Comparison of ENCODE assay signal across 10 cellular contexts in genomic region chr6:139743629-139744028, GRCh38.
DNase-seq lines count a peak whose midpoint lies in the region; ATAC-seq and TF ChIP-seq lines count a peak whose summit lies in the region.
"Had no signal": no experiment of that assay in that cellular context is flagged by ENCODE, and none has a peak within 500 bp of the region (broad histone marks: within the 10 kb centered on the region; RNA-seq: fewer than 3 reads in every experiment).

No MANE protein-coding gene starts in this region.

- CTCF ChIA-PET in AG04450 (lab: Charles Lee), result interaction anchor here (1.3 to 1.7 kb wide), 2 partner anchors 374 to 379 kb away, joined by 3 read pairs; no protein-coding TSS in a partner anchor

- H3K27ac ChIP-seq in AG04450 (ENCODE audit: low read depth, low read length) (no peak overlapping the region), lung (ENCODE audit: low read depth in 1 of 2, low read length in 1 of 2) (peak overlapping the region in 1 of 2 donors; percentile 21)

- ATAC-seq in lung (ENCODE audit: insufficient read depth, low FRiP score), result peak; percentile 35
- no peak for ATAC-seq in GM21723 (IDR thresholded peaks at IDR 0.05; ENCODE audit: unreplicated experiment)

- no peaks in the 10 kb centered on the region for H3K9me3 ChIP-seq in AG04450 (ENCODE audit: control insufficient read depth, insufficient read depth, low read length)
- no peaks in the 10 kb centered on the region for H3K9me3 ChIP-seq in lung (ENCODE audit: control insufficient read depth in 2 of 2, insufficient read depth in 1 of 2, low read length in 1 of 2)

- peak; percentile 69 for DNase-seq in AG04450 (ENCODE audit: low read depth, low spot score)
- peak; percentile 92 for DNase-seq in NCI-H226
- peak; percentile 86 for DNase-seq in dermis blood vessel endothelial cell
- no peak for DNase-seq in lung (ENCODE audit: low spot score)
- DNase-seq in nucleus accumbens (lab: John Stamatoyannopoulos, UW), result no peak
- DNase-seq in COLO668 (lab: John Stamatoyannopoulos, UW; ENCODE audit: unreplicated experiment), result no peak
- DNase-seq in MV-4-11 (lab: John Stamatoyannopoulos, UW), result no peak
- DNase-seq: C1 segment of cervical spinal cord, NCI-H524 treated with DMSO at 0.1 percent for 48 hours had no signal

- H3K27me3 ChIP-seq in AG04450 (ENCODE audit: control insufficient read depth, insufficient read depth, low read length) (no peaks in the 10 kb centered on the region), lung (ENCODE audit: control insufficient read depth, insufficient read depth) (no peaks in the 10 kb centered on the region)

- POLR2A ChIA-PET in AG04450 (lab: Yijun Ruan, JAX), result interaction anchor here (1.4 kb wide), 1 partner anchor 369 kb away, joined by 5 read pairs; the partner anchor contains the start of gene CITED2

- H3K4me1 ChIP-seq in lung (ENCODE audit: control insufficient read depth in 2 of 2, insufficient read depth in 2 of 2, low read length in 2 of 2), result peaks cover 0 to 3% of the 10 kb centered on the region in 2 donors

- TF ChIP-seq CTCF in AG04450 (IDR thresholded peaks at IDR 0.05; ENCODE audit: low read depth, low read length), result no peak
- TF ChIP-seq CTCF in lung (IDR thresholded peaks at IDR 0.05; ENCODE audit: control extremely low read depth, extremely low read depth), result no peak

- H3K4me3 ChIP-seq in AG04450 (ENCODE audit: low read depth, low read length) (no peak overlapping the region), lung (no peak overlapping the region)

- WGBS in lung, 2 donors, result 65 to 70% methylated on average over 1 of the region's 1 CpG

- H3K36me3 ChIP-seq in lung (ENCODE audit: control insufficient read depth in 2 of 2, insufficient read depth in 2 of 2, low read length in 2 of 2), result no peaks in the 10 kb centered on the region

Comparison
In these comparisons a context has a peak if more than half of its experiments do, and no peak if none do; other contexts are left out.
1. DNase-seq: peak in AG04450 (single experiment), NCI-H226 (single experiment) and dermis blood vessel endothelial cell (single experiment); none in lung (single experiment), nucleus accumbens (0 of 56), COLO668 (single experiment) and MV-4-11 (single experiment).